10 cellular contexts compared by ENCODE assay signal in genomic region chr3:186949281-186949982, GRCh38. TPM values are rescaled to one million over a fixed set of nuclear protein-coding genes. Genes with fewer than 3 reads are reported as not detected.
DNase-seq lines count a peak whose midpoint lies in the region; ATAC-seq and TF ChIP-seq lines count a peak whose summit lies in the region.
"Had no signal": no experiment of that assay in that cellular context is flagged by ENCODE, and none has a peak within 500 bp of the region (broad histone marks: within the 10 kb centered on the region; RNA-seq: fewer than 3 reads in every experiment).

No MANE protein-coding gene starts in this region.

- no peak overlapping the region for H2BK5ac ChIP-seq in mesendoderm (ENCODE audit: low read length)

- peaks cover 74% of the 10 kb centered on the region for H3K4me1 ChIP-seq in CD4-positive, alpha-beta memory T cell (ENCODE audit: insufficient read depth, low read length)
- H3K4me1 ChIP-seq in OCI-LY1 (ENCODE audit: insufficient read depth, low read length, severe bottlenecking) (peaks cover 54% of the 10 kb centered on the region), endodermal cell (ENCODE audit: control insufficient read depth, insufficient read depth, low read length) (no peaks in the 10 kb centered on the region), mesendoderm (ENCODE audit: control insufficient read depth, low read depth, low read length) (peaks cover 6% of the 10 kb centered on the region)

- H2AFZ ChIP-seq in OCI-LY1 (ENCODE audit: low read length), result no peak overlapping the region

- no peaks in the 10 kb centered on the region for H3K9me3 ChIP-seq in CD4-positive, alpha-beta memory T cell (ENCODE audit: control insufficient read depth in 1 of 2, low read length in 2 of 2)
- no peaks in the 10 kb centered on the region for H3K9me3 ChIP-seq in OCI-LY1 (ENCODE audit: low read length)
- H3K9me3 ChIP-seq in endodermal cell (ENCODE audit: control insufficient read depth, low read length), result peaks cover 13% of the 10 kb centered on the region

- H3K4me2 ChIP-seq in OCI-LY1 (ENCODE audit: low read length) (peak overlapping the region; percentile 64; the same call in 1 of the 2 replicates), mesendoderm (ENCODE audit: low read length) (no peak overlapping the region)

- H3K56ac ChIP-seq in mesendoderm (ENCODE audit: low read length), result no peak overlapping the region

- intact Hi-C loops in CD4-positive, alpha-beta memory T cell (cut with micrococcal nuclease), result no loop called here

- no peaks in the 10 kb centered on the region for H3K27me3 Mint-ChIP-seq in CD4-positive, alpha-beta memory T cell
- H3K27me3 Mint-ChIP-seq in endodermal cell (ENCODE audit: insufficient read depth), result no peaks in the 10 kb centered on the region

- CTCF ChIA-PET in CD4-positive, alpha-beta memory T cell (lab: Charles Lee; ENCODE audit: partially characterized antibody), result interaction anchor here (0.9 to 2.2 kb wide), 4 partner anchors 18 to 201 kb away, joined by 3 to 5 read pairs (median 4); no protein-coding TSS in a partner anchor

- peaks cover 67 to 72% of the 10 kb centered on the region in 2 donors for H3K36me3 Mint-ChIP-seq in CD4-positive, alpha-beta memory T cell
- peaks cover 66% of the 10 kb centered on the region for H3K36me3 Mint-ChIP-seq in endodermal cell (ENCODE audit: low read depth)

- H3K9ac ChIP-seq in OCI-LY1 (ENCODE audit: low read length), result peak overlapping the region; percentile 63; the same call in 1 of the 2 replicates
- H3K9ac ChIP-seq in endodermal cell (ENCODE audit: extremely low read depth, low read length, poor library complexity, severe bottlenecking), result no peak overlapping the region
- H3K9ac ChIP-seq in mesendoderm (ENCODE audit: low read length), result no peak overlapping the region

- H3K27ac ChIP-seq in CD4-positive, alpha-beta memory T cell (ENCODE audit: low read depth, low read length), result no peak overlapping the region
- H3K27ac ChIP-seq in OCI-LY1 (ENCODE audit: low read depth, low read length, poor library complexity, severe bottlenecking) (peak overlapping the region; percentile 95), endodermal cell (ENCODE audit: low read depth, low read length) (no peak overlapping the region), mesendoderm (ENCODE audit: low read depth, low read length) (no peak overlapping the region)

- 88 to 89% methylated on average over 7 of the region's 7 CpGs for WGBS in endodermal cell (ENCODE audit: insufficient coverage in 1 of 2, insufficient read length in 1 of 2), 2 experiments
- WGBS in mesendoderm (ENCODE audit: extremely low coverage, insufficient coverage, low lambda C conversion rate), result no CpG with 5 or more reads among the region's 7 CpGs

- peaks cover 61 to 85% (median 73%) of the 10 kb centered on the region in 4 donors for H3K4me1 Mint-ChIP-seq in CD4-positive, alpha-beta memory T cell
- peaks cover 27% of the 10 kb centered on the region for H3K4me1 Mint-ChIP-seq in endodermal cell

- no peak for DNase-seq in CD4-positive, alpha-beta memory T cell
- no peak for DNase-seq in endodermal cell
- no peak for DNase-seq in mesendoderm
- DNase-seq in NCI-H345 (lab: John Stamatoyannopoulos, UW), result no peak
- DNase-seq in cortex of kidney (lab: John Stamatoyannopoulos, UW), result no peak
- DNase-seq: head of caudate nucleus; stimulated activated CD4-positive, alpha-beta T cell treated with anti-CD3 and anti-CD28 coated beads, Interleukin-12 subunit alpha, Interleukin-12 subunit beta, amount 100 ng/mL, for 4 hours had no signal

- H4K20me1 ChIP-seq in OCI-LY1 (ENCODE audit: insufficient read depth, low read length), result no peaks in the 10 kb centered on the region

- H3K36me3 ChIP-seq in CD4-positive, alpha-beta memory T cell (ENCODE audit: insufficient read depth, low read length), result peaks cover 15% of the 10 kb centered on the region
- peaks cover 69% of the 10 kb centered on the region for H3K36me3 ChIP-seq in OCI-LY1 (ENCODE audit: insufficient read depth, low read length)
- peaks cover 23% of the 10 kb centered on the region for H3K36me3 ChIP-seq in endodermal cell (ENCODE audit: control insufficient read depth, insufficient read depth, low read length)
- no peaks in the 10 kb centered on the region for H3K36me3 ChIP-seq in mesendoderm (ENCODE audit: control insufficient read depth, insufficient read depth, low read length)

- peak overlapping the region in 2 of 8 donors; percentile 36 to 51 for H3K4me3 Mint-ChIP-seq in CD4-positive, alpha-beta memory T cell
- H3K4me3 Mint-ChIP-seq in endodermal cell, result no peak overlapping the region

- H3K4ac ChIP-seq in mesendoderm (ENCODE audit: low read depth, low read length), result no peak overlapping the region

- H3K4me3 ChIP-seq in CD4-positive, alpha-beta memory T cell (ENCODE audit: low read length in 2 of 2), result no peak overlapping the region
- H3K4me3 ChIP-seq in OCI-LY1 (ENCODE audit: low read depth, low read length, poor library complexity, severe bottlenecking) (peak overlapping the region; percentile 45), endodermal cell (ENCODE audit: low read length) (no peak overlapping the region), mesendoderm (ENCODE audit: low read length) (no peak overlapping the region)

- TF ChIP-seq CTCF in OCI-LY1 (IDR thresholded peaks at IDR 0.05; ENCODE audit: low read length) (no peak), endodermal cell (conservative IDR thresholded peaks at IDR 0.05) (no peak)

- peak overlapping the region; percentile 43 for H3K18ac ChIP-seq in mesendoderm (ENCODE audit: low read length)

- ATAC-seq in HG03039 (IDR thresholded peaks at IDR 0.05; ENCODE audit: unreplicated experiment) (no peak), GM21515 (IDR thresholded peaks at IDR 0.05; ENCODE audit: unreplicated experiment) (no peak)

- no peak overlapping the region for H2BK15ac ChIP-seq in mesendoderm (replicated peaks; ENCODE audit: low read depth)

- no peaks in the 10 kb centered on the region for H3K27me3 ChIP-seq in CD4-positive, alpha-beta memory T cell (ENCODE audit: insufficient read depth, low read length)
- H3K27me3 ChIP-seq in OCI-LY1 (ENCODE audit: insufficient read depth, low read length) (no peaks in the 10 kb centered on the region), endodermal cell (ENCODE audit: control insufficient read depth, insufficient read depth, low read length, poor library complexity, severe bottlenecking) (no peaks in the 10 kb centered on the region), mesendoderm (ENCODE audit: insufficient read depth, low read length, poor library complexity) (no peaks in the 10 kb centered on the region)

- H3K9me2 ChIP-seq in OCI-LY1 (ENCODE audit: low read depth, low read length), result no peaks in the 10 kb centered on the region

- no peak overlapping the region for H2AK5ac ChIP-seq in mesendoderm (ENCODE audit: low read length)

- POLR2A ChIA-PET in CD4-positive, alpha-beta memory T cell (lab: Charles Lee; ENCODE audit: partially characterized antibody), result interaction anchor here (1.3 to 1.7 kb wide), 2 partner anchors 17 to 18 kb away, joined by 4 to 5 read pairs; partner anchors contain the start of gene ST6GAL1

- H3K27ac Mint-ChIP-seq in CD4-positive, alpha-beta memory T cell, result peak overlapping the region in 6 of 7 donors; percentile 44 to 90 (median 68)
- peak overlapping the region; percentile 76 for H3K27ac Mint-ChIP-seq in endodermal cell

- H3F3A ChIP-seq in OCI-LY1 (ENCODE audit: insufficient read depth, low read length), result no peaks in the 10 kb centered on the region

- H3K79me2 ChIP-seq in OCI-LY1 (ENCODE audit: insufficient read depth, low read length), result peaks cover 37% of the 10 kb centered on the region
- H3K79me2 ChIP-seq in mesendoderm (ENCODE audit: control insufficient read depth, insufficient read depth, low read length), result peaks cover 40% of the 10 kb centered on the region

- peaks cover 0 to 9% (median 1%) of the 10 kb centered on the region in 8 donors for H3K9me3 Mint-ChIP-seq in CD4-positive, alpha-beta memory T cell
- peaks cover 3% of the 10 kb centered on the region for H3K9me3 Mint-ChIP-seq in endodermal cell

- no peak overlapping the region for H4K5ac ChIP-seq in mesendoderm (ENCODE audit: low read length)

- H3K23ac ChIP-seq in mesendoderm (ENCODE audit: low read length), result no peak overlapping the region

- H4K8ac ChIP-seq in mesendoderm (ENCODE audit: low read depth, low read length), result no peak overlapping the region

- peaks cover 26% of the 10 kb centered on the region for H3K79me1 ChIP-seq in mesendoderm (ENCODE audit: low read length)

- H2BK120ac ChIP-seq in mesendoderm (ENCODE audit: low read depth, low read length), result no peak overlapping the region

RNA-seq across cellular contexts. Expression of gene ST6GAL1, which starts 19.1 kb away (rescaled TPM):
- total RNA-seq in CD4-positive, alpha-beta memory T cell, result 100 to 1,000 TPM; 222 to 232 TPM
- polyA plus RNA-seq in CD4-positive, alpha-beta memory T cell, result 100 to 1,000 TPM; 165 to 172 TPM
- 10 to 100 TPM; 79.3 to 82.4 TPM for total RNA-seq in endodermal cell
- polyA plus RNA-seq in endodermal cell (2013, experiment 1 of 2), result 49.8 TPM
- polyA plus RNA-seq in endodermal cell (2013, experiment 2 of 2), result 50.2 TPM
- 47.2 TPM for polyA plus RNA-seq in mesendoderm (2013, experiment 1 of 2)
- polyA plus RNA-seq in mesendoderm (2013, experiment 2 of 2), result 46.4 TPM
